8 cellular contexts compared by ENCODE assay signal in the genomic region with DNA sequence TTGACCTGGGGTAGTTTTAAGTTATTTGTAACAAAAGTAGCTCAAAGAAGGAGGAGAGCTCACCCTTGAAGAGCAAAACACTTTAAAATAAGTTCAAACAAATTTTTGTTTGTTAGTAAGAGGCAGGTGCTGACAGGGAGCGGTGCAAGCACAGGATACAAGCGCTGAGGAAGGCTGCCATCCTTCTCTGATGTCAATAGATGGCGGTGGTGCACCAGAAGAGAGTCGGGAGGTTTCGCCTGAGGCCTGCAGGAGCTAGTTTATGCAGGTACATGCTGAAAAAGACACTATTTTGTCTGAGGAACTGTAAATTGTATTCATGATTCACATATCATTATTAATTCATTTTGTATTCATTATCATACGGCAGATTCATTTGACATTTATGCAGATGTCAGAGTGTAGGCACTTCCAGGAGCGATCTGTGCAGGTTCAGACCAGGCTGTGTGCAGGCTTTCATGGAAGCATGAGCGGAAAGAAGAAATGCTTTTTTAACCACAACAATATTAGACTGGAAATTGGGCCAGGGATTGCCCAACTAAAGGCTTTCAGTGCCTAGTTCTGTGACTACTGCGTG.
DNase-seq lines count a peak whose midpoint lies in the region; ATAC-seq and TF ChIP-seq lines count a peak whose summit lies in the region.

No MANE protein-coding gene starts in this region.

- no peak overlapping the region for H4K8ac ChIP-seq in trophoblast cell (ENCODE audit: low read depth, low read length)

- POLR2A ChIA-PET in A673 (lab: Charles Lee; ENCODE audit: low non-redundant PET) = no interaction called here

- no peak overlapping the region for H2AFZ ChIP-seq in trophoblast cell (ENCODE audit: insufficient read depth, low read length, poor library complexity)

- H2BK5ac ChIP-seq in trophoblast cell (ENCODE audit: low read depth, low read length, poor library complexity) = no peak overlapping the region

- H2BK120ac ChIP-seq in trophoblast cell (ENCODE audit: insufficient read depth, low read length, poor library complexity) = no peak overlapping the region

- H3K36me3 ChIP-seq in A673 (ENCODE audit: insufficient read depth, low read length, poor library complexity, severe bottlenecking) (no peaks in the 10 kb centered on the region), trophoblast cell (ENCODE audit: control insufficient read depth in 1 of 2, insufficient read depth in 2 of 2, low read length in 2 of 2) (no peaks in the 10 kb centered on the region)

- no peak overlapping the region for H3K14ac ChIP-seq in trophoblast cell (ENCODE audit: low read length)

- H4K12ac ChIP-seq in trophoblast cell (ENCODE audit: low read depth, low read length) = no peak overlapping the region

- TF ChIP-seq CTCF in A673 (conservative IDR thresholded peaks at IDR 0.05; ENCODE audit: low read depth, low read length) = peak; percentile 84
- peak; percentile 67 for TF ChIP-seq CTCF in GM13976 (IDR thresholded peaks at IDR 0.05; ENCODE audit: borderline replicate concordance, control extremely low read depth, extremely low read depth, insufficient read depth, missing control alignments)

- H3K4me3 ChIP-seq in A673 (ENCODE audit: low read depth, low read length, poor library complexity, severe bottlenecking) = no peak overlapping the region
- no peak overlapping the region for H3K4me3 ChIP-seq in trophoblast cell (ENCODE audit: low read depth, low read length)

- in situ Hi-C loops in GM13976 (cut with MboI; ENCODE audit: low sequenced_read_pairs, unreplicated experiment) = no loop called here

- intact Hi-C loops in A673 (cut with micrococcal nuclease; ENCODE audit: unreplicated experiment) = no loop called here

- peak; percentile 79 for DNase-seq in A673 (ENCODE audit: low spot score)
- no peak for DNase-seq in GM13976 (ENCODE audit: low spot score)
- peak; percentile 7 for DNase-seq in NCI-H128 (lab: John Stamatoyannopoulos, UW; ENCODE audit: unreplicated experiment)
- DNase-seq in SW 1271 (lab: John Stamatoyannopoulos, UW) = peak; percentile 8 to 36
- peak; percentile 29 for DNase-seq in fibroblast of the conjunctiva (ENCODE audit: low read depth)
- peak; percentile 35 to 78 for DNase-seq in trophoblast cell
- DNase-seq in germinal center (ENCODE audit: low spot score) = no peak

- H2AK5ac ChIP-seq in trophoblast cell (ENCODE audit: low read length) = no peak overlapping the region

- H4K91ac ChIP-seq in trophoblast cell (ENCODE audit: low read depth, low read length) = no peak overlapping the region

- no peak overlapping the region for H3K23ac ChIP-seq in trophoblast cell (ENCODE audit: low read length)

- H2BK12ac ChIP-seq in trophoblast cell (ENCODE audit: low read length) = no peak overlapping the region

- H3K79me2 ChIP-seq in trophoblast cell (ENCODE audit: control insufficient read depth, insufficient read depth, low read length, poor library complexity) = no peaks in the 10 kb centered on the region

- no CpG with 5 or more reads among the region's 9 CpGs for WGBS in trophoblast cell (ENCODE audit: extremely low coverage, insufficient coverage, insufficient read length)

- no TSS peak for BruUV-seq in A673 (replicated peaks; lab: Mats Ljungman, UMichigan)

- H3K27ac ChIP-seq in A673 (ENCODE audit: low read depth, low read length, poor library complexity, severe bottlenecking) (no peak overlapping the region), trophoblast cell (ENCODE audit: low read depth, low read length) (no peak overlapping the region)

- no peaks in the 10 kb centered on the region for H3K27me3 ChIP-seq in A673 (replicated peaks; ENCODE audit: insufficient read depth, low read depth, low read length, poor library complexity)
- no peaks in the 10 kb centered on the region for H3K27me3 ChIP-seq in trophoblast cell (ENCODE audit: insufficient read depth, low read length)

- CTCF ChIA-PET in A673 (lab: Charles Lee) = interaction anchor here (0.6 kb wide), 1 partner anchor 637 kb away, joined by 3 read pairs; no protein-coding TSS in a partner anchor

- H3K18ac ChIP-seq in trophoblast cell (ENCODE audit: low read length) = no peak overlapping the region

- ATAC-seq in HG02798 (IDR thresholded peaks at IDR 0.05; ENCODE audit: poor library complexity, unreplicated experiment) = peak; percentile 97

- H3K4me2 ChIP-seq in trophoblast cell (ENCODE audit: low read length) = no peak overlapping the region

- H3K79me1 ChIP-seq in trophoblast cell (ENCODE audit: low read length) = no peaks in the 10 kb centered on the region

- H3K4me1 ChIP-seq in A673 (ENCODE audit: insufficient read depth, low read length, poor library complexity, severe bottlenecking) (peaks cover 12% of the 10 kb centered on the region), trophoblast cell (ENCODE audit: control insufficient read depth in 1 of 2, insufficient read depth in 2 of 2, low read length in 2 of 2) (no peaks in the 10 kb centered on the region)

- H3K9ac ChIP-seq in trophoblast cell (ENCODE audit: low read length) = no peak overlapping the region

- H3K4ac ChIP-seq in trophoblast cell (ENCODE audit: low read depth, low read length) = no peak overlapping the region

- H3K9me3 ChIP-seq in A673 (ENCODE audit: low read depth, low read length, poor library complexity, severe bottlenecking) (no peaks in the 10 kb centered on the region), trophoblast cell (ENCODE audit: insufficient read depth, low read depth, low read length) (no peaks in the 10 kb centered on the region)

Comparison
In these comparisons a context has a peak if more than half of its experiments do, and no peak if none do; other contexts are left out.
1. DNase-seq: peak in A673 (single experiment), NCI-H128 (single experiment), SW 1271 (2 of 2), fibroblast of the conjunctiva (single experiment) and trophoblast cell (2 of 2); none in GM13976 (single experiment) and germinal center (single experiment).